In genomic region chrX:154712781-154713391, GRCh38 we compare ENCODE assay signal across 9 cellular contexts. TPM values are rescaled to one million over a fixed set of nuclear protein-coding genes. Genes with fewer than 3 reads are reported as not detected.
DNase-seq lines count a peak whose midpoint lies in the region; ATAC-seq and TF ChIP-seq lines count a peak whose summit lies in the region.
"Had no signal": no experiment of that assay in that cellular context is flagged by ENCODE, and none has a peak within 500 bp of the region (broad histone marks: within the 10 kb centered on the region; RNA-seq: fewer than 3 reads in every experiment).

No MANE protein-coding gene starts in this region.

- no peaks in the 10 kb centered on the region for H3K9me3 ChIP-seq in osteoblast (ENCODE audit: low read depth, low read length)
- H3K9me3 ChIP-seq in Peyer's patch: no peaks in the 10 kb centered on the region

- H3K79me2 ChIP-seq in osteoblast (ENCODE audit: insufficient read depth, low read length): no peaks in the 10 kb centered on the region

- no peaks in the 10 kb centered on the region for H3K36me3 ChIP-seq in osteoblast (ENCODE audit: insufficient read depth, low read length)
- no peaks in the 10 kb centered on the region for H3K36me3 ChIP-seq in Peyer's patch

- DNase-seq in CD1c-positive myeloid dendritic cell (ENCODE audit: extremely low spot score): peak; percentile 34
- DNase-seq in activated T-cell treated with anti-CD3 and anti-CD28 coated beads, Interleukin-2, amount 50 U/mL, for 72 hours: peak in 1 of 2 donors; percentile 45
- DNase-seq in osteoblast (ENCODE audit: insufficient read length, low spot score, missing footprints): peak; percentile 53
- no peak for DNase-seq in Peyer's patch
- no peak for DNase-seq in HuH-7 (ENCODE audit: low spot score)
- DNase-seq in nephron progenitor cell: no peak

- no peak for TF ChIP-seq POLR2A in Peyer's patch (IDR thresholded peaks at IDR 0.05)

- peak overlapping the region; percentile 27 for H3K27ac Mint-ChIP-seq in activated T-cell treated with anti-CD3 and anti-CD28 coated beads, Interleukin-2, amount 50 U/mL, for 72 hours
- H3K27ac Mint-ChIP-seq in nephron progenitor cell: no peak overlapping the region

- H3K27ac ChIP-seq in osteoblast (ENCODE audit: low read depth, low read length): no peak overlapping the region
- H3K27ac ChIP-seq in Peyer's patch: peak overlapping the region in 1 of 4 donors; percentile 35

- peak overlapping the region; percentile 49 to 66 for H3K4me3 Mint-ChIP-seq in activated T-cell treated with anti-CD3 and anti-CD28 coated beads, Interleukin-2, amount 50 U/mL, for 72 hours
- no peak overlapping the region for H3K4me3 Mint-ChIP-seq in nephron progenitor cell

- H3K4me1 ChIP-seq in osteoblast (ENCODE audit: insufficient read depth, low read length) (peaks cover 14% of the 10 kb centered on the region), Peyer's patch (no peaks in the 10 kb centered on the region)

- H3K27me3 ChIP-seq in osteoblast (ENCODE audit: insufficient read depth, low read length): no peaks in the 10 kb centered on the region
- no peaks in the 10 kb centered on the region for H3K27me3 ChIP-seq in Peyer's patch

- no peak for TF ChIP-seq CTCF in osteoblast (IDR thresholded peaks at IDR 0.05; ENCODE audit: extremely low read depth, low read depth, low read length)
- TF ChIP-seq CTCF in Peyer's patch (IDR thresholded peaks at IDR 0.05): no peak
- no peak for TF ChIP-seq CTCF in nephron progenitor cell (IDR thresholded peaks at IDR 0.05)

- no peaks in the 10 kb centered on the region for H3K9me3 Mint-ChIP-seq in activated T-cell treated with anti-CD3 and anti-CD28 coated beads, Interleukin-2, amount 50 U/mL, for 72 hours
- H3K9me3 Mint-ChIP-seq in nephron progenitor cell: peaks cover 38% of the 10 kb centered on the region

- peaks cover 2 to 7% of the 10 kb centered on the region in 2 donors for H3K36me3 Mint-ChIP-seq in activated T-cell treated with anti-CD3 and anti-CD28 coated beads, Interleukin-2, amount 50 U/mL, for 72 hours (ENCODE audit: insufficient read depth in 2 of 2)
- no peaks in the 10 kb centered on the region for H3K36me3 Mint-ChIP-seq in nephron progenitor cell (ENCODE audit: low read depth)

- no peaks in the 10 kb centered on the region for H4K20me1 ChIP-seq in osteoblast (ENCODE audit: insufficient read depth, low read length)

- H2AFZ ChIP-seq in osteoblast (ENCODE audit: low read length): no peak overlapping the region

- H3K27me3 Mint-ChIP-seq in activated T-cell treated with anti-CD3 and anti-CD28 coated beads, Interleukin-2, amount 50 U/mL, for 72 hours (ENCODE audit: low read depth): peaks cover 18% of the 10 kb centered on the region
- peaks cover 10% of the 10 kb centered on the region for H3K27me3 Mint-ChIP-seq in nephron progenitor cell (ENCODE audit: low read depth, poor library complexity)

- peaks cover 25% of the 10 kb centered on the region for H3K4me1 Mint-ChIP-seq in activated T-cell treated with anti-CD3 and anti-CD28 coated beads, Interleukin-2, amount 50 U/mL, for 72 hours (ENCODE audit: low read depth)
- H3K4me1 Mint-ChIP-seq in nephron progenitor cell: peaks cover 5% of the 10 kb centered on the region

- peak; percentile 87 for ATAC-seq in GM19035 (IDR thresholded peaks at IDR 0.05; ENCODE audit: unreplicated experiment)
- ATAC-seq in HG03103 (IDR thresholded peaks at IDR 0.05; ENCODE audit: low read depth, unreplicated experiment): peak; percentile 89
- ATAC-seq in activated T-cell treated with anti-CD3 and anti-CD28 coated beads, Interleukin-2, amount 50 U/mL, for 72 hours (replicated peaks in 1 of 2): peak; percentile 95

- H3K4me3 ChIP-seq in osteoblast (ENCODE audit: insufficient read depth, low read length): no peak overlapping the region
- no peak overlapping the region for H3K4me3 ChIP-seq in Peyer's patch

- no peak overlapping the region for H3K4me2 ChIP-seq in osteoblast (ENCODE audit: insufficient read depth, low read length)

RNA-seq across cellular contexts. Expression of gene GAB3, which starts 38.0 kb away (rescaled TPM):
- 1 to 10 TPM; 6.2 to 8.4 TPM for total RNA-seq in activated T-cell treated with anti-CD3 and anti-CD28 coated beads, Interleukin-2, amount 50 U/mL, for 72 hours
- total RNA-seq in osteoblast (3.2 and 6.9 TPM in 2 replicates), Peyer's patch (1 to 10 TPM; 3.5 to 7.4 (median 5.0) TPM)

RNA-seq across cellular contexts. Expression of gene DKC1, which starts 49.8 kb away (rescaled TPM):
- total RNA-seq in activated T-cell treated with anti-CD3 and anti-CD28 coated beads, Interleukin-2, amount 50 U/mL, for 72 hours: 100 to 1,000 TPM in 1 of 2 donors, 10 to 100 TPM in 1; 92.7 to 111 TPM
- 30.8 and 31.8 TPM in 2 replicates for total RNA-seq in osteoblast
- 100 to 1,000 TPM in 1 of 4 donors, 10 to 100 TPM in 3; 22.8 to 128 (median 39.0) TPM for total RNA-seq in Peyer's patch

RNA-seq across cellular contexts. Expression of gene CTAG2, which starts 59.5 kb away (rescaled TPM):
- total RNA-seq in activated T-cell treated with anti-CD3 and anti-CD28 coated beads, Interleukin-2, amount 50 U/mL, for 72 hours: not detected
- total RNA-seq in osteoblast (0.88 and 13.8 TPM in 2 replicates), Peyer's patch (not detected)
- total RNA-seq: H1 had no signal

Comparison
In these comparisons a context has a peak if more than half of its experiments do, and no peak if none do; other contexts are left out.
1. DNase-seq: peak in CD1c-positive myeloid dendritic cell (single experiment) and osteoblast (single experiment); none in Peyer's patch (0 of 3), HuH-7 (single experiment) and nephron progenitor cell (single experiment).
2. Peak in every context shown above with its lines, with median percentiles within 50 percentile points of each other: ATAC-seq.